1 cellular context compared by ENCODE assay signal in the genomic region with DNA sequence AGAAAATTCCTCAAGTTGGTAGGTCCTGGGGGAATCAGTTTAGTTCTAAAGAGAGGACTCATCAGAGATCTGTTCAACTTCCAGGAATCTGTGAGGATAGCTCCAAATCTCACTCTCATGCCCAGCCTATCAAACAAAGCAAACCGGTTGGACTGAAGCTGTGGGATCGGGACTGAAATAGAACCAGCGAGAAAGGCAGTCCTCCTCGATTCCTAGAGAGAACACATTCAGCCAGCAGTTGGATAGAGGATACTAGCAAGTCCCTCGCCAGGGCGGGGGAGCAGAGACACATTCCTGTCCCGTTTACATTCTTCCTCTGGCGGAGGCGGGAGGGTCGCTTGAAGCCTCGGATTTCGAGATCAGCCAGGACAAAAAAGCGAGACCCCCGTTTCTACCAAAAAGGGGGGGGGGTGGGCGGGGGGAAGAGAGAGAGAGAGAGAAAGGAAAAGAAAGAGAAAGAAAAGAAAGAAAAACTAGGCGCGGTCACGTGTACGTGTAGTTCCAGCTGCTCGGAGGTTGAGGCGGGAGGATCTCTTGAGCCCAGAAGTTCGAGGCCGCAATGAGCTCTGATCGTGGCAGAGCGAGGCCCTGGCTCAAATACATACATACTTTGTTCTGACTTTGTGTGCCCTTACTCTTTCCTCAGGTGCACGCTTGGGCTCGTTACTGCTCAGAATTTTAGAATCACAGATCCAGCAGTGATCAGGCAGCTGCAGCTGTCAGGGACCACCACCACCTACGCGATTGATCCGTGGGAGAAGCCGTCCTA.
TF ChIP-seq lines count a peak whose summit lies in the region.

No MANE protein-coding gene starts in this region.

TF ChIP-seq in HepG2, 621 proteins besides CTCF, POLR2A, EP300 and RAD21 (continued from another document and continues in another):
- TF ChIP-seq, protein P1, sequence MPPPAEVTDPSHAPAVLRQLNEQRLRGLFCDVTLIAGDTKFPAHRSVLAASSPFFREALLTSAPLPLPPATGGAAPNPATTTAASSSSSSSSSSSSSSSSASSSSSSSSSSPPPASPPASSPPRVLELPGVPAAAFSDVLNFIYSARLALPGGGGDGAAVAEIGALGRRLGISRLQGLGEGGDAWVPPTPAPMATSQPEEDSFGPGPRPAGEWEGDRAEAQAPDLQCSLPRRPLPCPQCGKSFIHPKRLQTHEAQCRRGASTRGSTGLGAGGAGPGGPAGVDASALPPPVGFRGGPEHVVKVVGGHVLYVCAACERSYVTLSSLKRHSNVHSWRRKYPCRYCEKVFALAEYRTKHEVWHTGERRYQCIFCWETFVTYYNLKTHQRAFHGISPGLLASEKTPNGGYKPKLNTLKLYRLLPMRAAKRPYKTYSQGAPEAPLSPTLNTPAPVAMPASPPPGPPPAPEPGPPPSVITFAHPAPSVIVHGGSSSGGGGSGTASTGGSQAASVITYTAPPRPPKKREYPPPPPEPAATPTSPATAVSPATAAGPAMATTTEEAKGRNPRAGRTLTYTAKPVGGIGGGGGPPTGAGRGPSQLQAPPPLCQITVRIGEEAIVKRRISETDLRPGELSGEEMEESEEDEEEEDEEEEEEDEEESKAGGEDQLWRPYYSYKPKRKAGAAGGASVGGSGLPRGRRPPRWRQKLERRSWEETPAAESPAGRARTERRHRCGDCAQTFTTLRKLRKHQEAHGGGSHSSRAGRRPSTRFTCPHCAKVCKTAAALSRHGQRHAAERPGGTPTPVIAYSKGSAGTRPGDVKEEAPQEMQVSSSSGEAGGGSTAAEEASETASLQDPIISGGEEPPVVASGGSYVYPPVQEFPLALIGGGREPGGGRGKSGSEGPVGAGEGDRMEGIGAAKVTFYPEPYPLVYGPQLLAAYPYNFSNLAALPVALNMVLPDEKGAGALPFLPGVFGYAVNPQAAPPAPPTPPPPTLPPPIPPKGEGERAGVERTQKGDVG (CRISPR knock-in tag; IDR thresholded peaks at IDR 0.05; ENCODE audit: borderline replicate concordance): no peak; the same call in 1 of the 2 replicates
- TF ChIP-seq ZNF619 (CRISPR knock-in tag; IDR thresholded peaks at IDR 0.05): no peak
- no peak for TF ChIP-seq DR1 (CRISPR knock-in tag; IDR thresholded peaks at IDR 0.05)
- no peak for TF ChIP-seq NFAT5 (CRISPR knock-in tag; IDR thresholded peaks at IDR 0.05)
- no peak for TF ChIP-seq PLRG1 (conservative IDR thresholded peaks at IDR 0.05)
- no peak for TF ChIP-seq ZNF850 (CRISPR knock-in tag; conservative IDR thresholded peaks at IDR 0.05)
- TF ChIP-seq GFI1 (CRISPR knock-in tag; IDR thresholded peaks at IDR 0.05; ENCODE audit: borderline replicate concordance): no peak
- no peak; the same call in 1 of the 2 replicates for TF ChIP-seq RXRA (CRISPR knock-in tag; IDR thresholded peaks at IDR 0.05)
- no peak for TF ChIP-seq JARID2 (CRISPR knock-in tag; IDR thresholded peaks at IDR 0.05; ENCODE audit: insufficient replicate concordance)
- TF ChIP-seq ZNF558 (CRISPR knock-in tag; IDR thresholded peaks at IDR 0.05; ENCODE audit: borderline replicate concordance): no peak
- TF ChIP-seq ZFP90 (CRISPR knock-in tag; IDR thresholded peaks at IDR 0.05; ENCODE audit: borderline replicate concordance): no peak
- peak; percentile 89 for TF ChIP-seq TARDBP (CRISPR knock-in tag; IDR thresholded peaks at IDR 0.05)
- TF ChIP-seq ZNF136 (CRISPR knock-in tag; IDR thresholded peaks at IDR 0.05; ENCODE audit: low read depth): no peak
- peak; percentile 47; the same call in 1 of the 2 replicates for TF ChIP-seq NR2C2 (CRISPR knock-in tag; IDR thresholded peaks at IDR 0.05; ENCODE audit: borderline replicate concordance)
- TF ChIP-seq ZNF652 (CRISPR knock-in tag; IDR thresholded peaks at IDR 0.05; ENCODE audit: borderline replicate concordance, low read depth): no peak
- no peak for TF ChIP-seq ZNF841 (CRISPR knock-in tag; IDR thresholded peaks at IDR 0.05; ENCODE audit: borderline replicate concordance)
- no peak for TF ChIP-seq PLSCR1 (CRISPR knock-in tag; IDR thresholded peaks at IDR 0.05; ENCODE audit: borderline replicate concordance)
- no peak for TF ChIP-seq GPBP1L1 (CRISPR knock-in tag; IDR thresholded peaks at IDR 0.05)
- TF ChIP-seq ZNF572 (CRISPR knock-in tag; IDR thresholded peaks at IDR 0.05): no peak
- no peak for TF ChIP-seq SP1 (IDR thresholded peaks at IDR 0.05)
- peak; percentile 43; the same call in 1 of the 2 replicates for TF ChIP-seq SP1 (CRISPR knock-in tag; IDR thresholded peaks at IDR 0.05)
- TF ChIP-seq MAX (IDR thresholded peaks at IDR 0.05): peak; percentile 87
- TF ChIP-seq ZBTB34 (CRISPR knock-in tag; IDR thresholded peaks at IDR 0.05): no peak
- TF ChIP-seq IKZF5 (CRISPR knock-in tag; IDR thresholded peaks at IDR 0.05): peak; percentile 87; the same call in 1 of the 2 replicates
- TF ChIP-seq ZNF781 (CRISPR knock-in tag; IDR thresholded peaks at IDR 0.05; ENCODE audit: borderline replicate concordance, not compliant biosample characterization): no peak
- TF ChIP-seq ATF7-NPFF (CRISPR knock-in tag; IDR thresholded peaks at IDR 0.05; ENCODE audit: low read depth): 0 out of 2 replicates have a peak, but pooled peaks have one; percentile 30
- TF ChIP-seq ZBTB21 (CRISPR knock-in tag; IDR thresholded peaks at IDR 0.05): no peak
- 0 out of 2 replicates have a peak, but pooled peaks have one; percentile 18 for TF ChIP-seq AHDC1 (CRISPR knock-in tag; IDR thresholded peaks at IDR 0.05; ENCODE audit: borderline replicate concordance)
- 0 out of 2 replicates have a peak, but pooled peaks have one; percentile 35 for TF ChIP-seq ZBTB20 (CRISPR knock-in tag; IDR thresholded peaks at IDR 0.05; ENCODE audit: borderline replicate concordance, low read depth)
- TF ChIP-seq ZFX (CRISPR knock-in tag; IDR thresholded peaks at IDR 0.05; ENCODE audit: low read depth): peak; percentile 45; the same call in 1 of the 2 replicates
- no peak for TF ChIP-seq MAFK (conservative IDR thresholded peaks at IDR 0.05 in 1 of 2, IDR thresholded peaks at IDR 0.05 in 1 of 2; ENCODE audit: low read length in 2 of 2)
